In the genomic region with DNA sequence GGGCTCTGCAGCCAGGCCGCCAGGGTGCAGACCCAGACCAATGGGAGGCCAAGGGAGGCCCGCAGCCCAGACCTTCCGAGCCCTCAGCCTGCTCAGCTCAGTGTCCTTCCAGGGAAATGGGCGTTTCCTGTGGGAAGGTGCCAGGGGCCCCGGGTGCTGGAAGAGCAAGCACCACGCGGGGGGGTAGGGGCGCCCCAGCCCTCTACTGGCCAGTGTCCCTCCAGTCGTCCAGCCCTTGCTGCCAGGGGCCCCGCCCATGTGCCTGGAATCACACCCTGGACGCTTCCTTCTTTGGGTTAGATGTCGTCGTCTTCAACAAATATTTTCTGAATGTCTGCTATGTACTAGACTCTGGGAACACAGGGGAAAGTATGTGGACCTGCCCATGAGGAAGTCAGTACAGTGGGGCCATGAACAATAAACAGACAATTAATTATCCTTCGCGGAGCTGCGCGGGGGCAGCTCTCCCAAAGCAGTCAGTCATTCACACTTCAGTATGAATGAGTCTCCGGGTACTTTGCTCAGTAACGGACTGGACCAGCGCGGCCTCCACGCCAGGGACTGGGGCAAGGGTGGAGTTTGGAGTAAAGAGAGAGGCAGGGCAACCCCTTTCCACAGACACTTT, we compare ENCODE assay signal across 12 cellular contexts.
DNase-seq lines count a peak whose midpoint lies in the region; ATAC-seq and TF ChIP-seq lines count a peak whose summit lies in the region.
"Had no signal": no experiment of that assay in that cellular context is flagged by ENCODE, and none has a peak within 500 bp of the region (broad histone marks: within the 10 kb centered on the region; RNA-seq: fewer than 3 reads in every experiment).

No MANE protein-coding gene starts in this region.

- no peak for ATAC-seq in GM19324 (IDR thresholded peaks at IDR 0.05; ENCODE audit: low FRiP score, unreplicated experiment)
- no peak for ATAC-seq in activated naive CD8-positive, alpha-beta T cell treated with anti-CD3 and anti-CD28 coated beads, Interleukin-2, amount 50 U/mL, for 24 hours

- intact Hi-C loops in ascending aorta (cut with DNase I) = loop anchor here (2.0 to 5.0 kb wide), 4 partner anchors 33 to 963 kb away; a partner anchor contains a TSS

- no peak overlapping the region for H3K27ac Mint-ChIP-seq in activated naive CD8-positive, alpha-beta T cell treated with anti-CD3 and anti-CD28 coated beads, Interleukin-2, amount 50 U/mL, for 24 hours
- H3K27ac Mint-ChIP-seq: activated B cell treated with CpG ODN at 0.5 μM for 24 hours had no signal

- peaks cover 2% of the 10 kb centered on the region for H3K4me1 Mint-ChIP-seq in activated naive CD8-positive, alpha-beta T cell treated with anti-CD3 and anti-CD28 coated beads, Interleukin-2, amount 50 U/mL, for 24 hours
- H3K4me1 Mint-ChIP-seq: activated B cell treated with CpG ODN at 0.5 μM for 24 hours had no signal

- H3K4me3 Mint-ChIP-seq in activated naive CD8-positive, alpha-beta T cell treated with anti-CD3 and anti-CD28 coated beads, Interleukin-2, amount 50 U/mL, for 24 hours = no peak overlapping the region
- H3K4me3 Mint-ChIP-seq: activated B cell treated with CpG ODN at 0.5 μM for 24 hours had no signal

- H3K4me1 ChIP-seq in ascending aorta (peaks cover 13 to 28% of the 10 kb centered on the region in 2 donors), right atrium auricular region (peaks cover 0 to 37% of the 10 kb centered on the region in 2 donors)

- no peaks in the 10 kb centered on the region for H3K27me3 Mint-ChIP-seq in activated naive CD8-positive, alpha-beta T cell treated with anti-CD3 and anti-CD28 coated beads, Interleukin-2, amount 50 U/mL, for 24 hours
- H3K27me3 Mint-ChIP-seq: activated B cell treated with CpG ODN at 0.5 μM for 24 hours had no signal

- no peaks in the 10 kb centered on the region for H3K27me3 ChIP-seq in ascending aorta
- no peaks in the 10 kb centered on the region for H3K27me3 ChIP-seq in right atrium auricular region

- peak; percentile 38 for DNase-seq in CD1c-positive myeloid dendritic cell (ENCODE audit: extremely low spot score)
- DNase-seq in ascending aorta (ENCODE audit: low spot score in 2 of 2) = peak in 1 of 2 donors; percentile 89
- DNase-seq in right atrium auricular region (ENCODE audit: low spot score) = peak; percentile 91
- peak; percentile 58 for DNase-seq in renal cortical epithelial cell (ENCODE audit: low read depth)
- no peak for DNase-seq in UCSD-AML1 (lab: John Stamatoyannopoulos, UW; ENCODE audit: unreplicated experiment)
- DNase-seq in NCI-H82 (lab: John Stamatoyannopoulos, UW) = no peak
- DNase-seq in activated naive CD8-positive, alpha-beta T cell treated with anti-CD3 and anti-CD28 coated beads, Interleukin-2, amount 50 U/mL, for 24 hours = no peak
- DNase-seq: activated B cell treated with CpG ODN at 0.5 μM for 24 hours; DND-41; NCI-H1105 treated with DMSO at 0.1 percent for 48 hours; stimulated activated CD4-positive, alpha-beta T cell treated with anti-CD3 and anti-CD28 coated beads, Interleukin-1b, Interleukin-23, amount 100 ng/mL, for 48 hours had no signal

- H3K36me3 Mint-ChIP-seq in activated naive CD8-positive, alpha-beta T cell treated with anti-CD3 and anti-CD28 coated beads, Interleukin-2, amount 50 U/mL, for 24 hours (ENCODE audit: low read depth) = peaks cover 22% of the 10 kb centered on the region

- H3K9me3 Mint-ChIP-seq in activated naive CD8-positive, alpha-beta T cell treated with anti-CD3 and anti-CD28 coated beads, Interleukin-2, amount 50 U/mL, for 24 hours = peaks cover 40% of the 10 kb centered on the region

- H3K9me3 ChIP-seq in ascending aorta = no peaks in the 10 kb centered on the region
- peaks cover 0 to 9% of the 10 kb centered on the region in 2 donors for H3K9me3 ChIP-seq in right atrium auricular region

- H3K4me3 ChIP-seq in ascending aorta (peak overlapping the region in 1 of 2 donors; percentile 40), right atrium auricular region (peak overlapping the region in 1 of 2 donors; percentile 10)

- H3K27ac ChIP-seq in ascending aorta (peak overlapping the region; percentile 84 to 94), right atrium auricular region (peak overlapping the region; percentile 82 to 85)

- no peaks in the 10 kb centered on the region for H3K36me3 ChIP-seq in ascending aorta
- no peaks in the 10 kb centered on the region for H3K36me3 ChIP-seq in right atrium auricular region

- TF ChIP-seq CTCF in ascending aorta (IDR thresholded peaks at IDR 0.05) = no peak
- peak in 1 of 2 donors; percentile 33 for TF ChIP-seq CTCF in right atrium auricular region (IDR thresholded peaks at IDR 0.05)

Comparison
In these comparisons a context has a peak if more than half of its experiments do, and no peak if none do; other contexts are left out.
1. DNase-seq: peak in CD1c-positive myeloid dendritic cell (single experiment), right atrium auricular region (single experiment) and renal cortical epithelial cell (single experiment); none in UCSD-AML1 (single experiment), NCI-H82 (single experiment) and activated naive CD8-positive, alpha-beta T cell treated with anti-CD3 and anti-CD28 coated beads, Interleukin-2, amount 50 U/mL, for 24 hours (single experiment).